1 cellular context compared by ENCODE assay signal in the genomic region with DNA sequence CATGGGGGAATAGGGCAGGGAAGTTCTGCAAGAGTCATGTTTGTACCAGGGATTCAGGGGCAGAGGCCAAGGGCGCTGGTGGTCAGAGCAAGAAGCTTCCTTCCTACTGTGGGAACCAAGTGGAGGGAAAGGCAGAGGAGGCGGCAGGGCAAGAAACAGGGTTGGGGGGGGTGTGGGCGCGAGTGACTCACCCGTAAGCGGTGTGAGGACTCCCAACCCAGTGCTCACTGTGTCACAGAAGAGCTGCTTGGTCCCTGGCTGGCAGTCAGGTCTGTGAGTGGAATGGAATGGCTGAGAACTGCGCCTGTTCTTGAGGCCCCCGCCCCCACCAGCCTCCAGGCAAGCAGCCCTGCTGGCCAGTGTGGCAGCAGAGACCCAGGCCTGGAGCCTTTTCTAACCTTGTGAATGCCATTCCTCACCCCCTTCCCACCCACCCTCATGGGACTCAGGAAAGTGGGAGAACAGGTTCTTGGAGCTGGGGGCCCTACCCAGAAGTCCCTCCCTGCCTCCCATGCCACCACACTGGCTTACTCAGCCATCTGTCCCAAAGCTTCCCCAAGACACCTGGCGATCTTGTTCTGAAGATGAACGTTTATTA.
A peak's percentile ranks its signal among the peaks of the same experiment; 100 is the strongest.
TF ChIP-seq lines count a peak whose summit lies in the region.

No MANE protein-coding gene starts in this region.

TF ChIP-seq in H1, 55 proteins besides CTCF, POLR2A, EP300 and RAD21 (continued from another document):
- TF ChIP-seq KDM1A (IDR thresholded peaks at IDR 0.05; ENCODE audit: borderline replicate concordance, low read length) = 0 out of 2 replicates have a peak, but pooled peaks have one; percentile 15
